35 cellular contexts compared by ENCODE assay signal in genomic region chr9:94581711-94582110, GRCh38. TPM values are rescaled to one million over a fixed set of nuclear protein-coding genes. Genes with fewer than 3 reads are reported as not detected.
"Had no signal": no experiment of that assay in that cellular context is flagged by ENCODE, and none has a peak within 500 bp of the region (broad histone marks: within the 10 kb centered on the region; RNA-seq: fewer than 3 reads in every experiment).

No MANE protein-coding gene starts in this region.

- H3K4me1 ChIP-seq: breast epithelium, SJCRH30 had no signal

- H3K27ac ChIP-seq: body of pancreas, breast epithelium, PC-9, SJCRH30, SK-N-MC had no signal

- H2AFZ ChIP-seq: PC-9 had no signal

- H3K4me1 Mint-ChIP-seq: activated T-helper 17 cell treated with anti-CD3 and anti-CD28 coated beads, Interleukin-2, amount 50 U/mL, for 72 hours had no signal

- H3K36me3 ChIP-seq: breast epithelium, SJCRH30 had no signal

- H3K4me3 ChIP-seq: body of pancreas, breast epithelium, PC-9, SJCRH30, SK-N-MC had no signal

- DNase-seq: activated CD4-positive, alpha-beta T cell treated with anti-CD3 and anti-CD28 coated beads, Interleukin-2, amount 10 ng/mL, durations not matched to agents 24 days and 14 days; activated CD4-positive, alpha-beta T cell treated with anti-CD3 and anti-CD28 coated beads, Interleukin-2, amount 50 U/mL, for 4 hours; activated CD8-positive, alpha-beta T cell treated with anti-CD3 and anti-CD28 coated beads for 36 hours; activated effector memory CD4-positive, alpha-beta T cell treated with anti-CD3 and anti-CD28 coated beads, Interleukin-2, amount 50 U/mL, for 16 hours; activated naive CD4-positive, alpha-beta T cell; activated naive CD4-positive, alpha-beta T cell treated with anti-CD3 and anti-CD28 coated beads, Interleukin-2, amount 50 U/mL, for 16 hours; activated naive CD8-positive, alpha-beta T cell treated with anti-CD3 and anti-CD28 coated beads, Interleukin-2, amount 10 ng/mL, durations not matched to agents 7 days and 5 days; activated T-cell treated with anti-CD3 and anti-CD28 coated beads, Interleukin-2, amount 50 U/mL, for 1 hour; activated T-cell treated with anti-CD3 and anti-CD28 coated beads, Interleukin-2, amount 50 U/mL, for 72 hours; amygdala; body of pancreas; caudate nucleus; cerebellar nuclear complex; MM.1S; MV-4-11; NCI-H1092; NCI-H1436 treated with DMSO at 0.1 percent for 48 hours; NCI-H1694 treated with DMSO at 0.1 percent for 48 hours; NCI-H2029; NCI-H345; NCI-H526; NCI-H748 treated with DMSO at 0.1 percent for 48 hours; NK-92 treated with Interleukin-12 subunit alpha and Interleukin-12 subunit beta, amount 100 ng/mL, for 24 hours; PC-9; SHP77 had no signal

- H3K27me3 ChIP-seq: body of pancreas, breast epithelium, SJCRH30 had no signal

- H3K27ac Mint-ChIP-seq: activated CD4-positive, alpha-beta T cell treated with anti-CD3 and anti-CD28 coated beads, Interleukin-2, amount 10 ng/mL, durations not matched to agents 24 days and 14 days; activated CD8-positive, alpha-beta T cell treated with anti-CD3 and anti-CD28 coated beads for 36 hours; activated naive CD8-positive, alpha-beta T cell treated with anti-CD3 and anti-CD28 coated beads, Interleukin-2, amount 10 ng/mL, durations not matched to agents 7 days and 5 days; activated T-helper 17 cell treated with anti-CD3 and anti-CD28 coated beads, Interleukin-2, amount 50 U/mL, for 72 hours; T-helper 1 cell treated with Interleukin-12 subunit alpha and Interleukin-12 subunit beta and Interleukin-4 antibody, amounts not matched to agents 30 μg/mL and 1 μg/mL, for 36 hours; T-helper 2 cell treated with Interferon-gamma antibody and Interleukin-4, amounts not matched to agents 5 μg/mL and 100 μg/mL, for 36 hours had no signal

- H3K4me3 Mint-ChIP-seq: activated CD4-positive, alpha-beta T cell treated with anti-CD3 and anti-CD28 coated beads, Interleukin-2, amount 10 ng/mL, durations not matched to agents 24 days and 14 days; activated CD8-positive, alpha-beta T cell treated with anti-CD3 and anti-CD28 coated beads for 36 hours; activated naive CD8-positive, alpha-beta T cell treated with anti-CD3 and anti-CD28 coated beads, Interleukin-2, amount 10 ng/mL, durations not matched to agents 7 days and 5 days; activated T-cell treated with anti-CD3 and anti-CD28 coated beads, Interleukin-2, amount 50 U/mL, for 72 hours; activated T-helper 17 cell treated with anti-CD3 and anti-CD28 coated beads, Interleukin-2, amount 50 U/mL, for 72 hours; T-helper 1 cell treated with Interleukin-12 subunit alpha and Interleukin-12 subunit beta and Interleukin-4 antibody, amounts not matched to agents 30 μg/mL and 1 μg/mL, for 36 hours; T-helper 2 cell treated with Interferon-gamma antibody and Interleukin-4, amounts not matched to agents 5 μg/mL and 100 μg/mL, for 36 hours had no signal

- H3K27me3 Mint-ChIP-seq: activated naive CD8-positive, alpha-beta T cell treated with anti-CD3 and anti-CD28 coated beads, Interleukin-2, amount 10 ng/mL, durations not matched to agents 7 days and 5 days; activated T-helper 17 cell treated with anti-CD3 and anti-CD28 coated beads, Interleukin-2, amount 50 U/mL, for 72 hours had no signal

- H3K9me3 ChIP-seq: body of pancreas, breast epithelium, SJCRH30 had no signal

- H3K9me3 Mint-ChIP-seq: activated CD4-positive, alpha-beta T cell treated with anti-CD3 and anti-CD28 coated beads, Interleukin-2, amount 10 ng/mL, durations not matched to agents 24 days and 14 days; activated CD8-positive, alpha-beta T cell treated with anti-CD3 and anti-CD28 coated beads for 36 hours; activated naive CD8-positive, alpha-beta T cell treated with anti-CD3 and anti-CD28 coated beads, Interleukin-2, amount 10 ng/mL, durations not matched to agents 7 days and 5 days; activated T-cell treated with anti-CD3 and anti-CD28 coated beads, Interleukin-2, amount 50 U/mL, for 72 hours; activated T-helper 17 cell treated with anti-CD3 and anti-CD28 coated beads, Interleukin-2, amount 50 U/mL, for 72 hours; T-helper 1 cell treated with Interleukin-12 subunit alpha and Interleukin-12 subunit beta and Interleukin-4 antibody, amounts not matched to agents 30 μg/mL and 1 μg/mL, for 36 hours; T-helper 2 cell treated with Interferon-gamma antibody and Interleukin-4, amounts not matched to agents 5 μg/mL and 100 μg/mL, for 36 hours had no signal

- H3K4me2 ChIP-seq: PC-9 had no signal

- ATAC-seq: activated CD8-positive, alpha-beta T cell treated with anti-CD3 and anti-CD28 coated beads for 36 hours; activated T-cell treated with anti-CD3 and anti-CD28 coated beads, Interleukin-2, amount 50 U/mL, for 72 hours; activated T-helper 17 cell treated with anti-CD3 and anti-CD28 coated beads, Interleukin-2, amount 50 U/mL, for 72 hours; body of pancreas had no signal

RNA-seq across cellular contexts. Expression of gene FBP2, which starts 11.9 kb away (rescaled TPM):
- total RNA-seq: activated CD4-positive, alpha-beta T cell treated with anti-CD3 and anti-CD28 coated beads, Interleukin-2, amount 10 ng/mL, durations not matched to agents 24 days and 14 days; activated CD8-positive, alpha-beta memory T cell treated with anti-CD3 and anti-CD28 coated beads for 36 hours; activated CD8-positive, alpha-beta T cell treated with anti-CD3 and anti-CD28 coated beads for 36 hours; activated naive CD8-positive, alpha-beta T cell treated with anti-CD3 and anti-CD28 coated beads, Interleukin-2, amount 10 ng/mL, durations not matched to agents 7 days and 5 days; activated T-cell treated with anti-CD3 and anti-CD28 coated beads, Interleukin-2, amount 50 U/mL, for 72 hours; activated T-helper 17 cell treated with anti-CD3 and anti-CD28 coated beads, Interleukin-2, amount 50 U/mL, for 72 hours; astrocyte; breast epithelium; NCI-H460; OCI-LY7; PC-9; SJCRH30 had no signal

RNA-seq across cellular contexts. Expression of gene PCAT7, which starts 26.8 kb away (rescaled TPM):
- total RNA-seq: activated CD4-positive, alpha-beta T cell treated with anti-CD3 and anti-CD28 coated beads, Interleukin-2, amount 10 ng/mL, durations not matched to agents 24 days and 14 days; activated CD8-positive, alpha-beta memory T cell treated with anti-CD3 and anti-CD28 coated beads for 36 hours; activated CD8-positive, alpha-beta T cell treated with anti-CD3 and anti-CD28 coated beads for 36 hours; activated naive CD8-positive, alpha-beta T cell treated with anti-CD3 and anti-CD28 coated beads, Interleukin-2, amount 10 ng/mL, durations not matched to agents 7 days and 5 days; activated T-cell treated with anti-CD3 and anti-CD28 coated beads, Interleukin-2, amount 50 U/mL, for 72 hours; activated T-helper 17 cell treated with anti-CD3 and anti-CD28 coated beads, Interleukin-2, amount 50 U/mL, for 72 hours; SJCRH30 had no signal

RNA-seq across cellular contexts. Expression of gene FBP1, which starts 57.6 kb away (rescaled TPM):
- total RNA-seq: activated CD4-positive, alpha-beta T cell treated with anti-CD3 and anti-CD28 coated beads, Interleukin-2, amount 10 ng/mL, durations not matched to agents 24 days and 14 days; SJCRH30 had no signal
